ENCODE assay signal across 18 cellular contexts in genomic region chr1:223886516-223886921, GRCh38. TPM values are rescaled to one million over a fixed set of nuclear protein-coding genes. Genes with fewer than 3 reads are reported as not detected.
DNase-seq lines count a peak whose midpoint lies in the region; ATAC-seq, FAIRE-seq and TF ChIP-seq lines count a peak whose summit lies in the region.
"Had no signal": no experiment of that assay in that cellular context is flagged by ENCODE, and none has a peak within 500 bp of the region (broad histone marks: within the 10 kb centered on the region; RNA-seq: fewer than 3 reads in every experiment).

No MANE protein-coding gene starts in this region.

- no peak overlapping the region for H3K4me3 ChIP-seq in liver (ENCODE audit: low read depth in 1 of 3, low read length in 3 of 3)

- TF ChIP-seq CTCF in liver (IDR thresholded peaks at IDR 0.05; ENCODE audit: low read depth, low read length, missing input control), result no peak

- no peak for ATAC-seq in activated naive CD8-positive, alpha-beta T cell treated with anti-CD3 and anti-CD28 coated beads, Interleukin-2, amount 50 U/mL, for 24 hours
- ATAC-seq in HG02981 (IDR thresholded peaks at IDR 0.05; ENCODE audit: unreplicated experiment), result no peak
- ATAC-seq in stimulated activated naive CD8-positive, alpha-beta T cell treated with anti-CD3 and anti-CD28 coated beads, Interleukin-15, Interleukin-2, amounts not matched to agents 100 U/mL and 50 U/mL, for 24 hours, result no peak

- no peaks in the 10 kb centered on the region for H3K36me3 ChIP-seq in liver (ENCODE audit: control insufficient read depth in 4 of 4, insufficient read depth in 3 of 4, low read depth in 1 of 4, low read length in 3 of 4)

- WGBS in liver, result 24% methylated on average over 4 of the region's 4 CpGs

- no peak overlapping the region for H3K4me3 Mint-ChIP-seq in activated naive CD8-positive, alpha-beta T cell treated with anti-CD3 and anti-CD28 coated beads, Interleukin-2, amount 50 U/mL, for 24 hours
- H3K4me3 Mint-ChIP-seq: central memory CD8-positive, alpha-beta T cell had no signal

- no peaks in the 10 kb centered on the region for H3K9me3 Mint-ChIP-seq in activated naive CD8-positive, alpha-beta T cell treated with anti-CD3 and anti-CD28 coated beads, Interleukin-2, amount 50 U/mL, for 24 hours
- H3K9me3 Mint-ChIP-seq: central memory CD8-positive, alpha-beta T cell had no signal

- no peak for FAIRE-seq in RCC 7860 (lab: Jason Lieb, UNC)
- FAIRE-seq: TTC549 had no signal

- no peak overlapping the region for H3K27ac Mint-ChIP-seq in activated naive CD8-positive, alpha-beta T cell treated with anti-CD3 and anti-CD28 coated beads, Interleukin-2, amount 50 U/mL, for 24 hours

- no peaks in the 10 kb centered on the region for H3K27me3 ChIP-seq in liver (ENCODE audit: control insufficient read depth in 4 of 4, insufficient read depth in 4 of 4, low read length in 3 of 4)

- H3K4me1 Mint-ChIP-seq in activated naive CD8-positive, alpha-beta T cell treated with anti-CD3 and anti-CD28 coated beads, Interleukin-2, amount 50 U/mL, for 24 hours, result no peaks in the 10 kb centered on the region
- H3K4me1 Mint-ChIP-seq: central memory CD8-positive, alpha-beta T cell had no signal

- DNase-seq in DMS153 treated with DMSO at 0.1 percent for 48 hours (lab: John Stamatoyannopoulos, UW; ENCODE audit: unreplicated experiment), result peak; percentile 14
- peak; percentile 28 for DNase-seq in HuH-7.5 (ENCODE audit: low spot score)
- peak; percentile 25 for DNase-seq in RCC 7860 (ENCODE audit: low spot score)
- no peak for DNase-seq in activated naive CD8-positive, alpha-beta T cell treated with anti-CD3 and anti-CD28 coated beads, Interleukin-2, amount 50 U/mL, for 24 hours
- DNase-seq in stimulated activated naive CD8-positive, alpha-beta T cell treated with anti-CD3 and anti-CD28 coated beads, Interleukin-15, Interleukin-2, amounts not matched to agents 100 U/mL and 50 U/mL, for 24 hours, result no peak
- DNase-seq: activated CD4-positive, alpha-beta T cell treated with anti-CD3 and anti-CD28 coated beads, Interleukin-2, amount 50 U/mL, for 4 hours; activated T-cell treated with anti-CD3 and anti-CD28 coated beads, Interleukin-2, amount 50 U/mL, for 48 hours; C1 segment of cervical spinal cord; Kasumi-1; midbrain; NCI-H187 treated with DMSO at 0.1 percent for 48 hours; occipital lobe; SK-N-SH; stimulated activated CD4-positive, alpha-beta T cell treated with anti-CD3 and anti-CD28 coated beads, Interleukin-12 subunit alpha, Interleukin-12 subunit beta, amount 100 ng/mL, for 4 hours had no signal

- TF ChIP-seq RAD21 in liver (IDR thresholded peaks at IDR 0.05), result peak; percentile 50 to 53

- peak overlapping the region; percentile 82 to 89 for H3K27ac ChIP-seq in liver (ENCODE audit: low read depth in 1 of 2, low read length in 2 of 2)

- no peaks in the 10 kb centered on the region for H3K9me3 ChIP-seq in liver (ENCODE audit: control insufficient read depth in 4 of 4, low read length in 3 of 4)
- H3K9me3 ChIP-seq: SK-N-SH had no signal

- H3K4me1 ChIP-seq in liver (ENCODE audit: control insufficient read depth in 4 of 4, insufficient read depth in 4 of 4, low read length in 3 of 4), result peaks cover 6 to 40% (median 14%) of the 10 kb centered on the region in 4 donors

- peaks cover 3% of the 10 kb centered on the region for H3K27me3 Mint-ChIP-seq in activated naive CD8-positive, alpha-beta T cell treated with anti-CD3 and anti-CD28 coated beads, Interleukin-2, amount 50 U/mL, for 24 hours

- peak overlapping the region in 1 of 2 donors; percentile 21 for H3K9ac ChIP-seq in liver (ENCODE audit: low read depth in 1 of 2, low read length in 2 of 2)
- H3K9ac ChIP-seq: SK-N-SH had no signal

- no peaks in the 10 kb centered on the region for H3K36me3 Mint-ChIP-seq in activated naive CD8-positive, alpha-beta T cell treated with anti-CD3 and anti-CD28 coated beads, Interleukin-2, amount 50 U/mL, for 24 hours (ENCODE audit: low read depth)

TF ChIP-seq in liver, 16 proteins besides CTCF, POLR2A, EP300 and RAD21:
- TF ChIP-seq MAX (IDR thresholded peaks at IDR 0.05) (peak; percentile 86), JUND (IDR thresholded peaks at IDR 0.05) (peak; percentile 100), GABPA (IDR thresholded peaks at IDR 0.05 in 1 of 2, conservative IDR thresholded peaks at IDR 0.05 in 1 of 2) (peak in 1 of 2 donors; percentile 54), HNF4A (conservative IDR thresholded peaks at IDR 0.05) (peak; percentile 84 to 90), TAF1 (conservative IDR thresholded peaks at IDR 0.05) (peak; percentile 83), REST (IDR thresholded peaks at IDR 0.05) (peak; percentile 80), EGR1 (IDR thresholded peaks at IDR 0.05; ENCODE audit: low read depth in 2 of 2) (peak in 1 of 2 donors; percentile 66), ZBTB33 (IDR thresholded peaks at IDR 0.05) (peak; percentile 95), NR2F2 (IDR thresholded peaks at IDR 0.05) (peak; percentile 88), HNF4G (IDR thresholded peaks at IDR 0.05) (peak; percentile 66), ATF3 (IDR thresholded peaks at IDR 0.05) (peak; percentile 99), FOXA1 (IDR thresholded peaks at IDR 0.05) (peak; percentile 99), FOXA2 (IDR thresholded peaks at IDR 0.05) (peak; percentile 99), YY1 (IDR thresholded peaks at IDR 0.05) (peak; percentile 87), SP1 (IDR thresholded peaks at IDR 0.05) (peak; percentile 96), RXRA (IDR thresholded peaks at IDR 0.05) (peak; percentile 99 to 100)

RNA-seq across cellular contexts. Expression of gene TP53BP2, which starts 40.8 kb away (rescaled TPM):
- 10 to 100 TPM; 20.7 to 26.8 TPM for total RNA-seq in liver
- polyA plus RNA-seq in liver, result 1 to 10 TPM; 3.9 to 5.3 TPM

Comparison
In these comparisons a context has a peak if more than half of its experiments do, and no peak if none do; other contexts are left out.
1. DNase-seq: peak in DMS153 treated with DMSO at 0.1 percent for 48 hours (single experiment), HuH-7.5 (single experiment) and RCC 7860 (single experiment); none in activated naive CD8-positive, alpha-beta T cell treated with anti-CD3 and anti-CD28 coated beads, Interleukin-2, amount 50 U/mL, for 24 hours (single experiment) and stimulated activated naive CD8-positive, alpha-beta T cell treated with anti-CD3 and anti-CD28 coated beads, Interleukin-15, Interleukin-2, amounts not matched to agents 100 U/mL and 50 U/mL, for 24 hours (single experiment).